9 cellular contexts compared by ENCODE assay signal in the genomic region with DNA sequence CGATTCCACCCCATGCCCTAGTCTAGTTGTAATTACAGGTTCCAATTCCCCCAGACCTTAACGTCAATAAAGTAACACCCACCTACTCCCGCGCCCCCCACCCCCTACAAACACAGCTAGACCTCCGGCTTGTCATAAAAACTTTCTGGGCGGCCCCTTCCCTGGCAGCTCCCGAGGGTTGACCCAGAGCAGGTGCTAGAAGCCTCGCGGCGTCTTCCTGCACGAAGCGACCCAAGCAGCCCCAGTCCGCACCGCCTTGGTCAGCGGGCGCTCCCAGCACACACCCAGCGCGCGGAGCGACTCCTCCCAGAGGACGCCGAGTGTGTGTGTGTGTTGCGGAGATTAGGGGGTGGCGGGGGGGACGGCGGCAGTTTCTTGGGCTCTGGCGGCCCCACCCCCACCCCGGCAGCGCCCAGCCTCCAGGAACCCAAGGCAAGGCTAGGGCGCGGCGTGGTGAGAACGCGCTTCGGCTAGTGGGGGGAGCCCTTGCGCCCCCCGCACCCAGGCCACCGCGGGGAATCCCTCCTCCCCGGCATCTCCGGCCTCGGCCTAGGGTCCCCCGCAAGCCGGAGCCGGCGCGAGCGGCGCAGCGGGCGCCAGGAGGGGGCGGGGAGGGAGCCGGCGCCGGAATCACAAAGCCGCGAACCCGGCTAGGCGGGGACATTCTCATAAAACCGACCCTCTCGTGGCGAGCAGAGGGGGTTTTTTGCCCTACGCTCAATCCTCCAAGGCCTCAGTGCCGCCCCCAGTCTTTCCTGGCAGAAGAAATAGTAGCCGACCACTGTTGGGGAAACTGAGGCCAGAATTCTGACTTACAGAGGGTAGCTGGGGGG. TPM values are rescaled to one million over a fixed set of nuclear protein-coding genes. Genes with fewer than 3 reads are reported as not detected.
DNase-seq lines count a peak whose midpoint lies in the region; ATAC-seq and TF ChIP-seq lines count a peak whose summit lies in the region.
"Had no signal": no experiment of that assay in that cellular context is flagged by ENCODE, and none has a peak within 500 bp of the region (broad histone marks: within the 10 kb centered on the region; RNA-seq: fewer than 3 reads in every experiment).

No MANE protein-coding gene starts in this region.

- CTCF ChIA-PET in activated CD4-positive, alpha-beta T cell treated with anti-CD3 and anti-CD28 coated beads, Interleukin-2, amount 10 ng/mL, durations not matched to agents 7 days and 5 days (lab: Charles Lee): no interaction called here

- H3K27me3 Mint-ChIP-seq in activated CD4-positive, alpha-beta T cell treated with anti-CD3 and anti-CD28 coated beads, Interleukin-2, amount 10 ng/mL, durations not matched to agents 7 days and 5 days: peaks cover 77% of the 10 kb centered on the region

- H3K4me3 ChIP-seq in lower lobe of right lung: peak overlapping the region; percentile 77
- H3K4me3 ChIP-seq in tibial nerve: peak overlapping the region; percentile 68 to 81 (median 74)

- peak; percentile 5 for DNase-seq in activated CD4-positive, alpha-beta T cell treated with anti-CD3 and anti-CD28 coated beads, Interleukin-2, amount 10 ng/mL, durations not matched to agents 7 days and 5 days
- DNase-seq in activated CD4-positive, alpha-beta T cell treated with anti-CD3 and anti-CD28 coated beads, Interleukin-2, amount 50 U/mL, for 1 hour: no peak
- peak; percentile 33 for DNase-seq in cerebellum (ENCODE audit: low spot score)
- DNase-seq in lower lobe of right lung: peak; percentile 77
- DNase-seq in tibial nerve (ENCODE audit: low spot score in 2 of 2): no peak
- DNase-seq in DMS153 (lab: John Stamatoyannopoulos, UW): no peak
- no peak for DNase-seq in SHP77 treated with DMSO at 0.1 percent for 48 hours (lab: John Stamatoyannopoulos, UW)
- DNase-seq: EL had no signal

- no peak overlapping the region for H3K27ac Mint-ChIP-seq in activated CD4-positive, alpha-beta T cell treated with anti-CD3 and anti-CD28 coated beads, Interleukin-2, amount 10 ng/mL, durations not matched to agents 7 days and 5 days

- WGBS in tibial nerve, 2 donors: 0% methylated on average over 26 to 39 of the region's 65 CpGs

- H3K36me3 ChIP-seq in lower lobe of right lung: no peaks in the 10 kb centered on the region
- no peaks in the 10 kb centered on the region for H3K36me3 ChIP-seq in tibial nerve

- no peaks in the 10 kb centered on the region for H3K9me3 Mint-ChIP-seq in activated CD4-positive, alpha-beta T cell treated with anti-CD3 and anti-CD28 coated beads, Interleukin-2, amount 10 ng/mL, durations not matched to agents 7 days and 5 days

- H3K27me3 ChIP-seq in lower lobe of right lung (ENCODE audit: low read depth) (peaks cover 37% of the 10 kb centered on the region), tibial nerve (peaks cover 0 to 26% of the 10 kb centered on the region in 2 donors)

- POLR2A ChIA-PET in activated CD4-positive, alpha-beta T cell treated with anti-CD3 and anti-CD28 coated beads, Interleukin-2, amount 10 ng/mL, durations not matched to agents 7 days and 5 days (lab: Charles Lee): no interaction called here

- H3K9me3 ChIP-seq in lower lobe of right lung (no peaks in the 10 kb centered on the region), tibial nerve (no peaks in the 10 kb centered on the region)

- TF ChIP-seq EP300 in tibial nerve (IDR thresholded peaks at IDR 0.05): peak in 1 of 2 donors; percentile 38

- H3K36me3 Mint-ChIP-seq in activated CD4-positive, alpha-beta T cell treated with anti-CD3 and anti-CD28 coated beads, Interleukin-2, amount 10 ng/mL, durations not matched to agents 7 days and 5 days (ENCODE audit: low read depth): no peaks in the 10 kb centered on the region

- intact Hi-C loops in lower lobe of right lung (cut with DNase I): no loop called here

- ATAC-seq in lower lobe of right lung (peak; percentile 49 to 51), HG02642 (IDR thresholded peaks at IDR 0.05; ENCODE audit: poor library complexity, unreplicated experiment) (no peak)

- H3K4me3 Mint-ChIP-seq in activated CD4-positive, alpha-beta T cell treated with anti-CD3 and anti-CD28 coated beads, Interleukin-2, amount 10 ng/mL, durations not matched to agents 7 days and 5 days: no peak overlapping the region

- peaks cover 16% of the 10 kb centered on the region for H3K4me1 Mint-ChIP-seq in activated CD4-positive, alpha-beta T cell treated with anti-CD3 and anti-CD28 coated beads, Interleukin-2, amount 10 ng/mL, durations not matched to agents 7 days and 5 days

- H3K27ac ChIP-seq in lower lobe of right lung: peak overlapping the region; percentile 88
- peak overlapping the region in 3 of 4 donors; percentile 83 to 91 (median 89) for H3K27ac ChIP-seq in tibial nerve

- TF ChIP-seq CTCF in lower lobe of right lung (IDR thresholded peaks at IDR 0.05) (no peak), tibial nerve (IDR thresholded peaks at IDR 0.05) (no peak)

- peaks cover 64% of the 10 kb centered on the region for H3K4me1 ChIP-seq in lower lobe of right lung
- H3K4me1 ChIP-seq in tibial nerve: peaks cover 0 to 83% (median 38%) of the 10 kb centered on the region in 4 donors

- TF ChIP-seq POLR2A in tibial nerve (IDR thresholded peaks at IDR 0.05): peak in 1 of 2 donors; percentile 42

RNA-seq across cellular contexts. Expression of a gene that starts 2.2 kb away (rescaled TPM):
- total RNA-seq in activated CD4-positive, alpha-beta T cell treated with anti-CD3 and anti-CD28 coated beads, Interleukin-2, amount 10 ng/mL, durations not matched to agents 7 days and 5 days: not detected
- total RNA-seq in cerebellum (27.4 TPM), lower lobe of right lung (55.7 TPM), tibial nerve (10 to 100 TPM; 19.9 to 55.5 (median 44.9) TPM)

RNA-seq across cellular contexts. Expression of a gene that starts 47.7 kb away (rescaled TPM):
- total RNA-seq in activated CD4-positive, alpha-beta T cell treated with anti-CD3 and anti-CD28 coated beads, Interleukin-2, amount 10 ng/mL, durations not matched to agents 7 days and 5 days: 10 to 100 TPM; 71.5 to 72.1 TPM
- total RNA-seq in cerebellum: 50.6 TPM
- total RNA-seq in lower lobe of right lung: 75.0 TPM
- 10 to 100 TPM; 59.6 to 80.4 (median 75.7) TPM for total RNA-seq in tibial nerve

Comparison
In these comparisons a context has a peak if more than half of its experiments do, and no peak if none do; other contexts are left out.
1. DNase-seq: peak in activated CD4-positive, alpha-beta T cell treated with anti-CD3 and anti-CD28 coated beads, Interleukin-2, amount 10 ng/mL, durations not matched to agents 7 days and 5 days (single experiment), cerebellum (single experiment) and lower lobe of right lung (single experiment); none in activated CD4-positive, alpha-beta T cell treated with anti-CD3 and anti-CD28 coated beads, Interleukin-2, amount 50 U/mL, for 1 hour (single experiment), tibial nerve (0 of 2), DMS153 (single experiment) and SHP77 treated with DMSO at 0.1 percent for 48 hours (single experiment).
2. RNA of a gene that starts 2.2 kb away (total RNA-seq): 55.7 TPM in lower lobe of right lung (single experiment), 19.9 to 55.5 TPM in tibial nerve and 27.4 TPM in cerebellum (single experiment); not detected in activated CD4-positive, alpha-beta T cell treated with anti-CD3 and anti-CD28 coated beads, Interleukin-2, amount 10 ng/mL, durations not matched to agents 7 days and 5 days; every median in the first group is over 10 times any median in the second.